ENCODE assay signal across 8 cellular contexts in genomic region chr1:2174348-2175054, GRCh38. TPM values are rescaled to one million over a fixed set of nuclear protein-coding genes. Genes with fewer than 3 reads are reported as not detected.
DNase-seq lines count a peak whose midpoint lies in the region; ATAC-seq and TF ChIP-seq lines count a peak whose summit lies in the region.

No MANE protein-coding gene starts in this region.

- peak; percentile 89 for TF ChIP-seq CTCF in PC-9 (conservative IDR thresholded peaks at IDR 0.05)
- TF ChIP-seq CTCF in heart right ventricle (IDR thresholded peaks at IDR 0.05), result peak; percentile 67 to 95 (median 91)

- H2AFZ ChIP-seq in PC-9, result no peak overlapping the region

- H3K79me2 ChIP-seq in PC-9 (ENCODE audit: low read depth), result no peaks in the 10 kb centered on the region

- H3K9me3 ChIP-seq in PC-9 (ENCODE audit: insufficient read depth, low read depth) (no peaks in the 10 kb centered on the region), heart right ventricle (no peaks in the 10 kb centered on the region)

- H3K36me3 ChIP-seq in PC-9 (ENCODE audit: low read depth) (no peaks in the 10 kb centered on the region), heart right ventricle (peaks cover 0 to 5% (median 0%) of the 10 kb centered on the region in 9 donors), rectal smooth muscle tissue (ENCODE audit: control insufficient read depth, insufficient read depth, low read length) (peaks cover 4% of the 10 kb centered on the region)

- CTCF ChIA-PET in PC-9 (lab: Charles Lee), result interaction anchor here (0.5 to 1.1 kb wide), 9 partner anchors 15 to 566 kb away, joined by 3 to 7 read pairs (median 4); partner anchors contain the start of genes MORN1 and RER1

- no peaks in the 10 kb centered on the region for H3K4me1 ChIP-seq in PC-9 (replicated peaks; ENCODE audit: insufficient read depth)
- peaks cover 0 to 14% (median 5%) of the 10 kb centered on the region in 9 donors for H3K4me1 ChIP-seq in heart right ventricle
- no peaks in the 10 kb centered on the region for H3K4me1 ChIP-seq in rectal smooth muscle tissue (ENCODE audit: control insufficient read depth, insufficient read depth, low read length)

- BruUV-seq in PC-9 (replicated peaks; lab: Mats Ljungman, UMichigan), result no TSS peak

- intact Hi-C loops in PC-9 (cut with micrococcal nuclease; ENCODE audit: unreplicated experiment), result loop anchor here (1.0 kb wide), 1 partner anchor 42 kb away; no protein-coding TSS in a partner anchor
- intact Hi-C loops in heart right ventricle (cut with DNase I), result loop anchor here in 5 of 10 donors (1.0 to 5.0 kb wide), 4 partner anchors 42 to 82 kb away; no protein-coding TSS in a partner anchor

- H3K27ac ChIP-seq in PC-9 (no peak overlapping the region), heart right ventricle (peak overlapping the region in 2 of 10 donors; percentile 26 to 36), rectal smooth muscle tissue (ENCODE audit: low read depth, low read length) (peak overlapping the region; percentile 59)

- no peaks in the 10 kb centered on the region for H3K27me3 ChIP-seq in PC-9 (ENCODE audit: insufficient read depth, low read depth)
- H3K27me3 ChIP-seq in heart right ventricle, result no peaks in the 10 kb centered on the region
- no peaks in the 10 kb centered on the region for H3K27me3 ChIP-seq in rectal smooth muscle tissue (ENCODE audit: control insufficient read depth, insufficient read depth, low read length)

- ATAC-seq in heart right ventricle, result peak; percentile 68 to 87 (median 76)
- ATAC-seq in HG03175 (IDR thresholded peaks at IDR 0.05; ENCODE audit: unreplicated experiment), result no peak

- H3K4me2 ChIP-seq in PC-9, result no peak overlapping the region

- H3F3A ChIP-seq in PC-9 (ENCODE audit: insufficient read depth, low read depth), result peaks cover 3% of the 10 kb centered on the region; the same call in 1 of the 2 replicates

- H3K4me3 ChIP-seq in PC-9, result no peak overlapping the region
- peak overlapping the region in 9 of 10 donors; percentile 25 to 57 (median 44) for H3K4me3 ChIP-seq in heart right ventricle
- peak overlapping the region; percentile 65 for H3K4me3 ChIP-seq in rectal smooth muscle tissue (ENCODE audit: low read length)

- H3K9ac ChIP-seq in rectal smooth muscle tissue (ENCODE audit: low read length), result peak overlapping the region; percentile 2

- H4K20me1 ChIP-seq in PC-9 (ENCODE audit: insufficient read depth), result no peaks in the 10 kb centered on the region

- DNase-seq in Caki2 (ENCODE audit: low read depth) (peak; percentile 40), HS-27A (ENCODE audit: low read depth) (peak; percentile 15), PC-9 (peak in 1 of 2 experiments; percentile 56), amniotic stem cell (lab: John Stamatoyannopoulos, UW) (peak; percentile 16), heart right ventricle (peak in 1 of 2 donors; percentile 65), NCI-H2107 treated with DMSO at 0.1 percent for 48 hours (lab: John Stamatoyannopoulos, UW; ENCODE audit: unreplicated experiment) (no peak)

- 19 to 26% methylated on average over 31 of the region's 31 CpGs for WGBS in heart right ventricle, 2 donors

- POLR2A ChIA-PET in PC-9 (lab: Charles Lee; ENCODE audit: unreplicated experiment), result no interaction called here

- H3K9me2 ChIP-seq in PC-9 (ENCODE audit: insufficient read depth), result no peaks in the 10 kb centered on the region

- in situ Hi-C loops in Caki2 (cut with HindIII; ENCODE audit: low pct_unique_long_range_greater_than_20kb, low sequenced_read_pairs), result no loop called here

RNA-seq across cellular contexts. Expression of gene FAAP20, which starts 20.1 kb away (rescaled TPM):
- 130 and 184 TPM in 2 replicates for total RNA-seq in Caki2 (2014; rRNA removed; shearing (Covaris generic); ENCODE audit: low replicate concordance)
- total RNA-seq in PC-9 (2021) (72.1 and 97.1 TPM in 2 replicates), heart right ventricle (10 to 100 TPM; 30.9 to 47.6 (median 38.3) TPM)
- polyA plus RNA-seq in heart right ventricle, result 10 to 100 TPM; 83.0 to 83.6 TPM

RNA-seq across cellular contexts. Expression of gene SKI, which starts 53.6 kb away (rescaled TPM):
- 4.8 and 5.6 TPM in 2 replicates for total RNA-seq in Caki2 (2014; rRNA removed; shearing (Covaris generic); ENCODE audit: low replicate concordance)
- total RNA-seq in PC-9 (2021) (36.2 and 39.1 TPM in 2 replicates), heart right ventricle (10 to 100 TPM; 29.4 to 50.9 (median 38.3) TPM)
- 10 to 100 TPM; 13.8 to 16.6 TPM for polyA plus RNA-seq in heart right ventricle
